1 cellular context compared by ENCODE assay signal in genomic region chr5:173475780-173476179, GRCh38.
TF ChIP-seq lines count a peak whose summit lies in the region.

No MANE protein-coding gene starts in this region.

TF ChIP-seq in IMR-90, 13 proteins besides CTCF, POLR2A, EP300 and RAD21 (continued from another document):
- no peak for TF ChIP-seq FOS (IDR thresholded peaks at IDR 0.05; ENCODE audit: low read depth, low read length)
- TF ChIP-seq SMC3 (IDR thresholded peaks at IDR 0.05; ENCODE audit: low read depth, low read length), result no peak
- no peak for TF ChIP-seq CHD1 (IDR thresholded peaks at IDR 0.05; ENCODE audit: low read depth, low read length)
- no peak for TF ChIP-seq USF2 (IDR thresholded peaks at IDR 0.05; ENCODE audit: low read depth, low read length)
- no peak for TF ChIP-seq RFX5 (IDR thresholded peaks at IDR 0.05; ENCODE audit: low read depth, low read length)
- no peak for TF ChIP-seq ELK1 (IDR thresholded peaks at IDR 0.05; ENCODE audit: borderline replicate concordance, low read depth, low read length)
- TF ChIP-seq MXI1 (IDR thresholded peaks at IDR 0.05; ENCODE audit: borderline replicate concordance, low read depth, low read length), result no peak
- TF ChIP-seq BHLHE40 (IDR thresholded peaks at IDR 0.05; ENCODE audit: low read depth, low read length), result no peak
- TF ChIP-seq MAZ (IDR thresholded peaks at IDR 0.05; ENCODE audit: borderline replicate concordance, low read depth, low read length), result no peak
- TF ChIP-seq RCOR1 (IDR thresholded peaks at IDR 0.05; ENCODE audit: insufficient replicate concordance, low read length), result no peak
